ENCODE assay signal across 8 cellular contexts in genomic region chr6:43013020-43013842, GRCh38. TPM values are rescaled to one million over a fixed set of nuclear protein-coding genes. Genes with fewer than 3 reads are reported as not detected.
DNase-seq lines count a peak whose midpoint lies in the region; ATAC-seq, FAIRE-seq and TF ChIP-seq lines count a peak whose summit lies in the region.

No MANE protein-coding gene starts in this region.

- H3K18ac ChIP-seq in mesendoderm (ENCODE audit: low read length): peak overlapping the region; percentile 19

- FAIRE-seq in urothelium cell line (lab: Jason Lieb, UNC): no peak

- H3K36me3 Mint-ChIP-seq in chondrocyte (ENCODE audit: low read depth): peaks cover 13% of the 10 kb centered on the region

- peak overlapping the region; percentile 82 for H4K8ac ChIP-seq in mesendoderm (ENCODE audit: low read depth, low read length)

- peak; percentile 4 for ATAC-seq in GM21717 (IDR thresholded peaks at IDR 0.05; ENCODE audit: unreplicated experiment)

- H4K5ac ChIP-seq in mesendoderm (ENCODE audit: low read length): no peak overlapping the region

- H3K27ac ChIP-seq in mesendoderm (ENCODE audit: low read depth, low read length): peak overlapping the region; percentile 13

- H3K79me1 ChIP-seq in mesendoderm (ENCODE audit: low read length): peaks cover 16% of the 10 kb centered on the region

- peaks cover 21% of the 10 kb centered on the region for H3K79me2 ChIP-seq in mesendoderm (ENCODE audit: control insufficient read depth, insufficient read depth, low read length)

- peaks cover 23% of the 10 kb centered on the region for H3K36me3 ChIP-seq in mesendoderm (ENCODE audit: control insufficient read depth, insufficient read depth, low read length)

- peak overlapping the region; percentile 92 for H3K9ac ChIP-seq in mesendoderm (ENCODE audit: low read length)

- no peak overlapping the region for H2BK120ac ChIP-seq in mesendoderm (ENCODE audit: low read depth, low read length)

- no peak overlapping the region for H2BK15ac ChIP-seq in mesendoderm (replicated peaks; ENCODE audit: low read depth)

- H3K4me2 ChIP-seq in mesendoderm (ENCODE audit: low read length): peak overlapping the region; percentile 98

- no CpG with 5 or more reads among the region's 26 CpGs for WGBS in mesendoderm (ENCODE audit: extremely low coverage, insufficient coverage, low lambda C conversion rate)

- TF ChIP-seq CTCF in chondrocyte (IDR thresholded peaks at IDR 0.05): no peak

- H3K4me1 ChIP-seq in mesendoderm (ENCODE audit: control insufficient read depth, low read depth, low read length): peaks cover 6% of the 10 kb centered on the region

- H3K23ac ChIP-seq in mesendoderm (ENCODE audit: low read length): peak overlapping the region; percentile 38

- peaks cover 47% of the 10 kb centered on the region for H3K4me1 Mint-ChIP-seq in chondrocyte (ENCODE audit: low read depth)

- H3K4me3 ChIP-seq in mesendoderm (ENCODE audit: low read length): peak overlapping the region; percentile 83

- H3K27ac Mint-ChIP-seq in chondrocyte (ENCODE audit: unreplicated experiment): peak overlapping the region; percentile 96

- no peaks in the 10 kb centered on the region for H3K27me3 ChIP-seq in mesendoderm (ENCODE audit: insufficient read depth, low read length, poor library complexity)

- no peak overlapping the region for H2BK5ac ChIP-seq in mesendoderm (ENCODE audit: low read length)

- H3K27me3 Mint-ChIP-seq in chondrocyte (ENCODE audit: low read depth): no peaks in the 10 kb centered on the region

- H3K9me3 Mint-ChIP-seq in chondrocyte (ENCODE audit: low read depth): no peaks in the 10 kb centered on the region

- H2AK5ac ChIP-seq in mesendoderm (ENCODE audit: low read length): peak overlapping the region; percentile 53

- peak; percentile 78 for DNase-seq in CMK (ENCODE audit: low read depth)
- peak; percentile 38 for DNase-seq in NCI-H748 treated with DMSO at 0.1 percent for 48 hours (lab: John Stamatoyannopoulos, UW)
- no peak for DNase-seq in chondrocyte (ENCODE audit: low spot score)
- DNase-seq in mesendoderm: peak; percentile 30
- peak; percentile 18 for DNase-seq in urothelium cell line (ENCODE audit: low spot score)
- DNase-seq in ureter (ENCODE audit: low spot score): no peak
- DNase-seq in NCI-H1417 treated with DMSO at 0.1 percent for 48 hours (lab: John Stamatoyannopoulos, UW): no peak

- peak overlapping the region; percentile 92 for H3K56ac ChIP-seq in mesendoderm (ENCODE audit: low read length)

- H3K4me3 Mint-ChIP-seq in chondrocyte (ENCODE audit: unreplicated experiment): peak overlapping the region; percentile 96

- no peak overlapping the region for H3K4ac ChIP-seq in mesendoderm (ENCODE audit: low read depth, low read length)

RNA-seq across cellular contexts. Expression of gene MEA1, which starts 0.5 kb away (rescaled TPM):
- total RNA-seq in chondrocyte: 71.1 to 86.2 TPM (median 71.6 TPM) in 3 replicates
- 129 TPM for polyA plus RNA-seq in mesendoderm (2013, experiment 1 of 2)
- polyA plus RNA-seq in mesendoderm (2013, experiment 2 of 2): 135 TPM
- 71.2 TPM for total RNA-seq in ureter

RNA-seq across cellular contexts. Expression of gene KLHDC3, which starts 0.8 kb away (rescaled TPM):
- total RNA-seq in chondrocyte: 66.3 to 96.9 TPM (median 90.3 TPM) in 3 replicates
- 87.8 TPM for polyA plus RNA-seq in mesendoderm (2013, experiment 1 of 2)
- polyA plus RNA-seq in mesendoderm (2013, experiment 2 of 2): 87.5 TPM
- total RNA-seq in ureter: 40.3 TPM

RNA-seq across cellular contexts. Expression of gene RRP36, which starts 8.2 kb away (rescaled TPM):
- total RNA-seq in chondrocyte: 58.6 to 75.2 TPM (median 63.2 TPM) in 3 replicates
- polyA plus RNA-seq in mesendoderm (2013, experiment 1 of 2): 126 TPM
- polyA plus RNA-seq in mesendoderm (2013, experiment 2 of 2): 127 TPM
- total RNA-seq in ureter: 58.9 TPM

RNA-seq across cellular contexts. Expression of gene PPP2R5D, which starts 28.9 kb away (rescaled TPM):
- total RNA-seq in chondrocyte (34.0 to 40.4 TPM (median 39.3 TPM) in 3 replicates), ureter (24.7 TPM)
- 41.3 TPM for polyA plus RNA-seq in mesendoderm (2013, experiment 1 of 2)
- 41.6 TPM for polyA plus RNA-seq in mesendoderm (2013, experiment 2 of 2)

RNA-seq across cellular contexts. Expression of gene PEX6, which starts 34.2 kb away (rescaled TPM):
- total RNA-seq in chondrocyte (16.0 to 30.5 TPM (median 17.0 TPM) in 3 replicates), ureter (23.0 TPM)
- 3.7 TPM for polyA plus RNA-seq in mesendoderm (2013, experiment 1 of 2)
- 3.7 TPM for polyA plus RNA-seq in mesendoderm (2013, experiment 2 of 2)

Comparison
In these comparisons a context has a peak if more than half of its experiments do, and no peak if none do; other contexts are left out.
1. DNase-seq: peak in CMK (single experiment), NCI-H748 treated with DMSO at 0.1 percent for 48 hours (single experiment), mesendoderm (single experiment) and urothelium cell line (single experiment); none in chondrocyte (single experiment), ureter (single experiment) and NCI-H1417 treated with DMSO at 0.1 percent for 48 hours (single experiment).